10 cellular contexts compared by ENCODE assay signal in the genomic region with DNA sequence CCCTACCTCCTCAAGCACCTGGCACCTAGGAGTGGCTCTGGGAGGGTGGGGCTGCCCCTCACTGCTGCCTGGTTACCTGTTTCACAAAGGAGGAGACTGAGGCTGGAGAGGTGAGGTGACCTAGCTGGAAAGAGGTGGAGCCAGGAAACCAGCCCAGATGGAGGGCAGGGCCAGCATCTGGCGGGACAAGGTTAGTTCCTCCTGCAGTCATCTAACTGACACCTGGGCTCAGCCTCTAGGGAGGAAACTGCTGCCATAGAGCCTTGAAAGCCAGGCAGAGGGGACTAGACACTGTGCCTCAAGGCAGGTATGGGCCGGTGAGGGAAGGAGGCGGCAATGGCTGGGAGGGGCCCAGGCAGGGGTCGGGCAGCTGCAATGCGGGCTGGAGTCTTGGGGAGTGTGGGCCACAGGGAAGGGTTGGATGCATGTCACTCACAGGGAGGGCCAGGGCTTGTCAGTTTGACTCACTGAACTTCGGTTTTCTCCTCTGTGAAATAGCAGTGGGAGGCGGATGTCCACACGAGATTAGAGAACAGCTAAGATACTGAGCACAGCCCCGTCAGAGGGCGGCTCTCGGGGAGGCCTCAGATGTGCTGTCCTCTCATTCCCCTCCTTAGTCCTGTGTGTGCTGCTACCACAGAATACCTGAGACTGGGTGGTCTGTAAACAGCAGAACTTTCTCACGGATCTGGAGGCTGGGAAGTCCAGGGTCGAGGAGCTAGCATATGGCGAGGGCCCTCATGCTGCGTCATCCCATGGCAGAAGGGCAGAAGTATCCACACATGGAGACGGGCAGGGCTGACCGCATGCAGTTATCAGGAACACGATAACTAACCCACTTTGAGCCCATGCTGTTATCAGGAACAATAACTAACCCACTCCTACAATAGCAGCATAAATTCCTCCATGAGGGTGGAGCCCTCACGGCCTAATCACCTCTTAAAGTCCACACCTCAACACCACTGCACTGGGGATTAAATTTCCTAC. TPM values are rescaled to one million over a fixed set of nuclear protein-coding genes. Genes with fewer than 3 reads are reported as not detected.
A peak's percentile ranks its signal among the peaks of the same experiment; 100 is the strongest.
DNase-seq lines count a peak whose midpoint lies in the region; FAIRE-seq and TF ChIP-seq lines count a peak whose summit lies in the region.
"Had no signal": no experiment of that assay in that cellular context is flagged by ENCODE, and none has a peak within 500 bp of the region (broad histone marks: within the 10 kb centered on the region; RNA-seq: fewer than 3 reads in every experiment).

No MANE protein-coding gene starts in this region.

- H3K4me3 Mint-ChIP-seq in activated CD4-positive, alpha-beta T cell treated with anti-CD3 and anti-CD28 coated beads, Interleukin-2, amount 10 ng/mL, durations not matched to agents 24 days and 14 days, result no peak overlapping the region
- H3K4me3 Mint-ChIP-seq: activated naive CD4-positive, alpha-beta T cell treated with anti-CD3 and anti-CD28 coated beads, Interleukin-2, amount 50 U/mL, for 24 hours had no signal

- TF ChIP-seq EP300 in tibial nerve (IDR thresholded peaks at IDR 0.05), result no peak

- no peak for TF ChIP-seq POLR2A in tibial nerve (IDR thresholded peaks at IDR 0.05)

- H4K20me1 ChIP-seq in SU-DHL-6 (ENCODE audit: low read depth, low read length), result peaks cover 11% of the 10 kb centered on the region; the same call in 1 of the 2 replicates

- H3K27ac Mint-ChIP-seq in activated CD4-positive, alpha-beta T cell treated with anti-CD3 and anti-CD28 coated beads, Interleukin-2, amount 10 ng/mL, durations not matched to agents 24 days and 14 days, result peak overlapping the region; percentile 32
- H3K27ac Mint-ChIP-seq: activated naive CD4-positive, alpha-beta T cell treated with anti-CD3 and anti-CD28 coated beads, Interleukin-2, amount 50 U/mL, for 24 hours had no signal

- no peak for FAIRE-seq in kidney (lab: Jason Lieb, UNC)

- H3K27ac ChIP-seq in SU-DHL-6 (ENCODE audit: low read depth, low read length), result peak overlapping the region; percentile 95
- peak overlapping the region; percentile 11 to 76 for H3K27ac ChIP-seq in kidney (ENCODE audit: low read depth in 2 of 2, low read length in 2 of 2)
- H3K27ac ChIP-seq in tibial nerve, result peak overlapping the region; percentile 76 to 95 (median 88)

- H2AFZ ChIP-seq in SU-DHL-6 (ENCODE audit: low read depth, low read length, severe bottlenecking), result no peak overlapping the region

- no peaks in the 10 kb centered on the region for H3K9me2 ChIP-seq in SU-DHL-6 (replicated peaks; ENCODE audit: insufficient read depth, low read length)

- no peaks in the 10 kb centered on the region for H3K9me3 ChIP-seq in SU-DHL-6 (ENCODE audit: insufficient read depth, low read length)
- no peaks in the 10 kb centered on the region for H3K9me3 ChIP-seq in kidney (ENCODE audit: control insufficient read depth in 1 of 2, low read length in 2 of 2)
- H3K9me3 ChIP-seq in tibial nerve, result no peaks in the 10 kb centered on the region

- no peak for TF ChIP-seq CTCF in SU-DHL-6 (IDR thresholded peaks at IDR 0.05; ENCODE audit: insufficient read depth, low read length, poor library complexity, severe bottlenecking)
- TF ChIP-seq CTCF in kidney (IDR thresholded peaks at IDR 0.05; ENCODE audit: borderline replicate concordance, extremely low read depth, insufficient read depth), result no peak
- no peak for TF ChIP-seq CTCF in tibial nerve (IDR thresholded peaks at IDR 0.05)

- no peaks in the 10 kb centered on the region for H3K36me3 Mint-ChIP-seq in activated CD4-positive, alpha-beta T cell treated with anti-CD3 and anti-CD28 coated beads, Interleukin-2, amount 10 ng/mL, durations not matched to agents 24 days and 14 days (ENCODE audit: low read depth)
- H3K36me3 Mint-ChIP-seq: activated naive CD4-positive, alpha-beta T cell treated with anti-CD3 and anti-CD28 coated beads, Interleukin-2, amount 50 U/mL, for 24 hours had no signal

- H3K4me3 ChIP-seq in SU-DHL-6 (ENCODE audit: insufficient read depth, low read length, poor library complexity, severe bottlenecking) (no peak overlapping the region), kidney (ENCODE audit: low read length in 2 of 2) (no peak overlapping the region), tibial nerve (no peak overlapping the region)

- H3F3A ChIP-seq in SU-DHL-6 (ENCODE audit: insufficient read depth), result peaks cover 7% of the 10 kb centered on the region

- H3K4me2 ChIP-seq in SU-DHL-6 (ENCODE audit: low read depth, low read length, poor library complexity, severe bottlenecking), result peak overlapping the region; percentile 93

- WGBS in tibial nerve, 2 donors, result 54 to 69% methylated on average over 15 to 19 of the region's 19 CpGs

- DNase-seq in activated CD4-positive, alpha-beta T cell treated with anti-CD3 and anti-CD28 coated beads, Interleukin-2, amount 10 ng/mL, durations not matched to agents 24 days and 14 days, result no peak
- no peak for DNase-seq in activated CD4-positive, alpha-beta T cell treated with anti-CD3 and anti-CD28 coated beads for 1 hour
- DNase-seq in kidney (no peak), tibial nerve (ENCODE audit: low spot score in 2 of 2) (no peak), globus pallidus (ENCODE audit: low spot score) (no peak), nucleus accumbens (lab: John Stamatoyannopoulos, UW) (no peak)
- no peak for DNase-seq in stimulated activated CD4-positive, alpha-beta T cell treated with anti-CD3 and anti-CD28 coated beads, Interleukin-2, amount 100 ng/mL, for 48 hours
- DNase-seq: stimulated activated CD4-positive, alpha-beta T cell treated with anti-CD3 and anti-CD28 coated beads, Interleukin-2, amount 100 ng/mL, for 24 hours had no signal

- H3K9ac ChIP-seq in SU-DHL-6 (ENCODE audit: low read length) (peak overlapping the region; percentile 54; the same call in 1 of the 2 replicates), kidney (ENCODE audit: low read length in 2 of 2) (peak overlapping the region in 1 of 2 donors; percentile 26)

- H3K79me2 ChIP-seq in SU-DHL-6 (ENCODE audit: insufficient read depth, low read length), result peaks cover 99% of the 10 kb centered on the region

- H3K4me1 ChIP-seq in kidney (ENCODE audit: control insufficient read depth in 1 of 2, insufficient read depth in 1 of 2, low read depth in 1 of 2, low read length in 2 of 2) (peaks cover 31 to 38% of the 10 kb centered on the region in 2 donors), tibial nerve (peaks cover 0 to 100% (median 69%) of the 10 kb centered on the region in 4 donors)

- H3K9me3 Mint-ChIP-seq in activated CD4-positive, alpha-beta T cell treated with anti-CD3 and anti-CD28 coated beads, Interleukin-2, amount 10 ng/mL, durations not matched to agents 24 days and 14 days, result no peaks in the 10 kb centered on the region
- H3K9me3 Mint-ChIP-seq: activated naive CD4-positive, alpha-beta T cell treated with anti-CD3 and anti-CD28 coated beads, Interleukin-2, amount 50 U/mL, for 24 hours had no signal

- H3K27me3 ChIP-seq in SU-DHL-6 (ENCODE audit: low read length) (no peaks in the 10 kb centered on the region), tibial nerve (no peaks in the 10 kb centered on the region)

- H3K4me1 Mint-ChIP-seq in activated CD4-positive, alpha-beta T cell treated with anti-CD3 and anti-CD28 coated beads, Interleukin-2, amount 10 ng/mL, durations not matched to agents 24 days and 14 days, result peaks cover 17% of the 10 kb centered on the region

- peaks cover 3% of the 10 kb centered on the region for H3K27me3 Mint-ChIP-seq in activated CD4-positive, alpha-beta T cell treated with anti-CD3 and anti-CD28 coated beads, Interleukin-2, amount 10 ng/mL, durations not matched to agents 24 days and 14 days
- H3K27me3 Mint-ChIP-seq: activated naive CD4-positive, alpha-beta T cell treated with anti-CD3 and anti-CD28 coated beads, Interleukin-2, amount 50 U/mL, for 24 hours had no signal

- intact Hi-C loops in activated CD4-positive, alpha-beta T cell treated with anti-CD3 and anti-CD28 coated beads, Interleukin-2, amount 10 ng/mL, durations not matched to agents 24 days and 14 days (cut with micrococcal nuclease), result no loop called here
- intact Hi-C loops in kidney (cut with DNase I), result no loop called here

- H3K36me3 ChIP-seq in SU-DHL-6 (ENCODE audit: low read length) (peaks cover 8% of the 10 kb centered on the region), kidney (ENCODE audit: control insufficient read depth in 1 of 2, insufficient read depth in 2 of 2, low read length in 2 of 2) (peaks cover 0 to 2% of the 10 kb centered on the region in 2 donors), tibial nerve (peaks cover 0 to 6% (median 5%) of the 10 kb centered on the region in 3 donors)

RNA-seq across cellular contexts. Expression of a gene that starts 16.1 kb away (rescaled TPM):
- total RNA-seq in activated CD4-positive, alpha-beta T cell treated with anti-CD3 and anti-CD28 coated beads, Interleukin-2, amount 10 ng/mL, durations not matched to agents 24 days and 14 days, result 0.90 and 1.9 TPM in 2 replicates
- total RNA-seq in kidney, result 5.4 TPM
- polyA plus RNA-seq in kidney (ENCODE audit: insufficient read depth, low read depth, low replicate concordance), result 2.7 TPM
- total RNA-seq in tibial nerve, result 10 to 100 TPM; 26.2 to 32.7 (median 32.2) TPM

RNA-seq across cellular contexts. Expression of a gene that starts 29.2 kb away (rescaled TPM):
- 53.7 and 54.8 TPM in 2 replicates for total RNA-seq in activated CD4-positive, alpha-beta T cell treated with anti-CD3 and anti-CD28 coated beads, Interleukin-2, amount 10 ng/mL, durations not matched to agents 24 days and 14 days
- total RNA-seq in kidney (27.9 TPM), tibial nerve (10 to 100 TPM; 18.0 to 38.2 (median 26.9) TPM)
- polyA plus RNA-seq in kidney (ENCODE audit: insufficient read depth, low read depth, low replicate concordance), result 13.0 TPM

RNA-seq across cellular contexts. Expression of a gene that starts 47.5 kb away (rescaled TPM):
- 392 and 393 TPM in 2 replicates for total RNA-seq in activated CD4-positive, alpha-beta T cell treated with anti-CD3 and anti-CD28 coated beads, Interleukin-2, amount 10 ng/mL, durations not matched to agents 24 days and 14 days
- total RNA-seq in kidney, result 261 TPM
- 293 TPM for polyA plus RNA-seq in kidney (ENCODE audit: insufficient read depth, low read depth, low replicate concordance)
- total RNA-seq in tibial nerve, result 100 to 1,000 TPM; 347 to 405 (median 390) TPM

RNA-seq across cellular contexts. Expression of a gene that starts 59.7 kb away (rescaled TPM):
- total RNA-seq in activated CD4-positive, alpha-beta T cell treated with anti-CD3 and anti-CD28 coated beads, Interleukin-2, amount 10 ng/mL, durations not matched to agents 24 days and 14 days, result 96.2 and 96.9 TPM in 2 replicates
- total RNA-seq in kidney, result 51.8 TPM
- 180 TPM for polyA plus RNA-seq in kidney (ENCODE audit: insufficient read depth, low read depth, low replicate concordance)
- total RNA-seq in tibial nerve, result 100 to 1,000 TPM; 178 to 206 (median 197) TPM

Comparison
In these comparisons a context has a peak if more than half of its experiments do, and no peak if none do; other contexts are left out.
1. H3K27ac ChIP-seq: peak in every context shown above with its lines; median percentile 95 in SU-DHL-6; 88 in tibial nerve; 44 in kidney.